In genomic region chr10:43093423-43094090, GRCh38 we compare ENCODE assay signal across 13 cellular contexts. TPM values are rescaled to one million over a fixed set of nuclear protein-coding genes. Genes with fewer than 3 reads are reported as not detected.
DNase-seq lines count a peak whose midpoint lies in the region; ATAC-seq, FAIRE-seq and TF ChIP-seq lines count a peak whose summit lies in the region.
"Had no signal": no experiment of that assay in that cellular context is flagged by ENCODE, and none has a peak within 500 bp of the region (broad histone marks: within the 10 kb centered on the region; RNA-seq: fewer than 3 reads in every experiment).

No MANE protein-coding gene starts in this region.

- no peak overlapping the region for H3K4me3 ChIP-seq in right atrium auricular region
- no peak overlapping the region for H3K4me3 ChIP-seq in heart left ventricle
- H3K4me3 ChIP-seq: ovary, SK-N-MC had no signal

- no peaks in the 10 kb centered on the region for H3K27me3 ChIP-seq in right atrium auricular region
- H3K27me3 ChIP-seq in heart left ventricle, result peaks cover 0 to 34% (median 0%) of the 10 kb centered on the region in 9 donors
- H3K27me3 ChIP-seq: ovary had no signal

- ATAC-seq in Right ventricle myocardium inferior (peak; percentile 44), heart left ventricle (peak in 3 of 4 donors; percentile 61 to 80 (median 63)), GM18520 (IDR thresholded peaks at IDR 0.05; ENCODE audit: unreplicated experiment) (no peak)

- no peaks in the 10 kb centered on the region for H3K36me3 ChIP-seq in right atrium auricular region
- H3K36me3 ChIP-seq in heart left ventricle, result no peaks in the 10 kb centered on the region
- H3K36me3 ChIP-seq: ovary had no signal

- no peaks in the 10 kb centered on the region for H3K4me1 ChIP-seq in right atrium auricular region
- H3K4me1 ChIP-seq in heart left ventricle, result peaks cover 0 to 2% (median 0%) of the 10 kb centered on the region in 12 donors

- no peak for TF ChIP-seq POLR2A in heart left ventricle (IDR thresholded peaks at IDR 0.05)

- no peak for TF ChIP-seq CTCF in right atrium auricular region (IDR thresholded peaks at IDR 0.05)
- peak in 2 of 12 donors; percentile 8 to 23 for TF ChIP-seq CTCF in heart left ventricle (IDR thresholded peaks at IDR 0.05)

- FAIRE-seq in urothelium cell line (lab: Jason Lieb, UNC), result peak; percentile 50

- DNase-seq in Right ventricle myocardium inferior (ENCODE audit: missing footprints) (no peak), right atrium auricular region (ENCODE audit: low spot score) (no peak), NCI-H146 treated with DMSO at 0.1 percent for 48 hours (lab: John Stamatoyannopoulos, UW; ENCODE audit: unreplicated experiment) (peak; percentile 87), heart left ventricle (no peak), urothelium cell line (ENCODE audit: low spot score) (peak; percentile 56), midbrain (lab: John Stamatoyannopoulos, UW) (no peak)
- no peak for DNase-seq in NK-92 treated with Interleukin-12 subunit alpha and Interleukin-12 subunit beta, amount 100 ng/mL, for 24 hours (lab: John Stamatoyannopoulos, UW)
- DNase-seq: activated CD8-positive, alpha-beta memory T cell treated with anti-CD3 and anti-CD28 coated beads, Interleukin-2, amount 50 U/mL, for 4 hours; ovary had no signal

- intact Hi-C loops in Right ventricle myocardium inferior (cut with DNase I) (no loop called here), heart left ventricle (cut with DNase I) (no loop called here)

- H3K27ac ChIP-seq in right atrium auricular region, result no peak overlapping the region
- no peak overlapping the region for H3K27ac ChIP-seq in heart left ventricle
- H3K27ac ChIP-seq: ovary, SK-N-MC had no signal

- H3K9me3 ChIP-seq in right atrium auricular region (no peaks in the 10 kb centered on the region), heart left ventricle (no peaks in the 10 kb centered on the region)
- H3K9me3 ChIP-seq: ovary had no signal

- 33 to 41% (median 37%) methylated on average over 13 of the region's 13 CpGs for WGBS in heart left ventricle, 4 donors

RNA-seq across cellular contexts. Expression of gene RET, which starts 16.7 kb away (rescaled TPM):
- total RNA-seq in Right ventricle myocardium inferior, result 7.7 TPM
- total RNA-seq in right atrium auricular region, result under 1 TPM; 0.12 to 0.44 TPM
- 1 to 10 TPM in 4 of 9 donors, under 1 TPM in 5; 0.12 to 3.3 (median 0.66) TPM for total RNA-seq in heart left ventricle
- polyA plus RNA-seq in heart left ventricle, result under 1 TPM; 0.29 to 0.84 TPM
- total RNA-seq: CD4-positive, alpha-beta memory T cell; LHCN-M2 had no signal
- polyA plus RNA-seq: CD4-positive, alpha-beta memory T cell had no signal

RNA-seq across cellular contexts. Expression of gene CSGALNACT2, which starts 44.7 kb away (rescaled TPM):
- 8.1 TPM for total RNA-seq in Right ventricle myocardium inferior
- total RNA-seq in right atrium auricular region, result 10 to 100 TPM; 10.0 to 14.9 TPM
- 10 to 100 TPM in 3 of 9 donors, 1 to 10 TPM in 6; 6.3 to 17.7 (median 8.8) TPM for total RNA-seq in heart left ventricle
- 10 to 100 TPM in 1 of 2 donors, 1 to 10 TPM in 1; 2.6 to 10.1 TPM for polyA plus RNA-seq in heart left ventricle

Comparison
In these comparisons a context has a peak if more than half of its experiments do, and no peak if none do; other contexts are left out.
1. DNase-seq: peak in NCI-H146 treated with DMSO at 0.1 percent for 48 hours (single experiment) and urothelium cell line (single experiment); none in Right ventricle myocardium inferior (single experiment), right atrium auricular region (single experiment), heart left ventricle (0 of 5), midbrain (single experiment) and NK-92 treated with Interleukin-12 subunit alpha and Interleukin-12 subunit beta, amount 100 ng/mL, for 24 hours (single experiment).